8 cellular contexts compared by ENCODE assay signal in the genomic region with DNA sequence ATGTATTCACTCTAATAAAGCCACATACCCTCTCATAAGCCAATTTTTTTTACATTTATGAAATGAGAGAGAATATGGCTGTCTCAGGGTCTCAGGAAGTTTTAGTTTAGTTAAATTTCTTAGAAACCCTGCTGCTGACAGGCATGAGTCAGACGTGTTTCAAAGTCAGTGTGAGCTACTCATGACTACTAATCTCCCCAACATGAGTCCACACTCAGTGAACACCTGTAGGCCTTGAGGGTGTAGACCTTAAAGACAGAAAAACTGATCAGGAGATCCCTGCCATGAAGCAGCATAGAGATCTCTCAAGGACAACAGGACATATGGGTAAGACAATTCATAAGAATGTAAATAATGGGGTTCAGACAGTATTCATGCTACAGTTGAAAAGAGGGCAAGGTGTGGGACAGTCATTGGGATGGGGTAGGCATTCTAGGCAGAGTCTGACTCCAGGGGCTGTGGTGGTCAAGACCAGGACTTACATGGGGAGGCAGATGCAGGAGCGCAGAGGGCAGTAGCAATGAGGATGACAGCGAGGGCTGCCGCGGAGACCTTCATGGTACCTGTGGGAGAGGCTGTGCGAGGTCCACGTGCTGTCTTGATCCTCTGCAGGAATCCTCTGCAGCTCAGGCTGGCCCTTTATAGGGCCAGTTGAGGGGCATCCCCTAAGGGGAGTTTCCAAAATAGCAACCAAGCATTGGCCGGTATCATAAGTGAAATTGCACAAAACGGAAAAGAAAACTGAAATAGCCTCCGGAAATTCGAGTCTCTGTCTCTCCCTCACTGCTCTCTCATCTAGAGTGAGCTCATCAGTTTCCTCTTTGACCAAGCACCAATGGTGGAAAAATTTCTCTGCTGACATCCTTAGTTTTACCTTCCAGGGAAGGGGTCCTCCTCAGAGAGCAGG. TPM values are rescaled to one million over a fixed set of nuclear protein-coding genes. Genes with fewer than 3 reads are reported as not detected.
A peak's percentile ranks its signal among the peaks of the same experiment; 100 is the strongest.
DNase-seq lines count a peak whose midpoint lies in the region; ATAC-seq and TF ChIP-seq lines count a peak whose summit lies in the region.
"Had no signal": no experiment of that assay in that cellular context is flagged by ENCODE, and none has a peak within 500 bp of the region (broad histone marks: within the 10 kb centered on the region; RNA-seq: fewer than 3 reads in every experiment).

A gene (minus strand): TSS at position 613 of the 907 bp plus-strand sequence.

- H3K36me3 ChIP-seq in thymus (ENCODE audit: control insufficient read depth, insufficient read depth), result no peaks in the 10 kb centered on the region
- H3K36me3 ChIP-seq: neutrophil had no signal

- ATAC-seq in GM18868 (IDR thresholded peaks at IDR 0.05; ENCODE audit: unreplicated experiment) (peak; percentile 90), HG02610 (IDR thresholded peaks at IDR 0.05; ENCODE audit: unreplicated experiment) (peak; percentile 82)

- no peaks in the 10 kb centered on the region for H3K9me3 Mint-ChIP-seq in activated naive CD8-positive, alpha-beta T cell treated with anti-CD3 and anti-CD28 coated beads for 36 hours
- H3K9me3 Mint-ChIP-seq in mesothelial cell of epicardium, result no peaks in the 10 kb centered on the region

- H3K27ac ChIP-seq in thymus (ENCODE audit: low read depth), result no peak within 1 kb of the TSS
- H3K27ac ChIP-seq: neutrophil had no signal

- no peaks in the 10 kb centered on the region for H3K9me3 ChIP-seq in thymus (ENCODE audit: control insufficient read depth)
- H3K9me3 ChIP-seq: neutrophil had no signal

- peaks cover 9% of the 10 kb centered on the region for H3K4me1 ChIP-seq in thymus (ENCODE audit: control insufficient read depth, insufficient read depth, low read length)

- H3K27me3 Mint-ChIP-seq in activated naive CD8-positive, alpha-beta T cell treated with anti-CD3 and anti-CD28 coated beads for 36 hours, result no peaks in the 10 kb centered on the region
- H3K27me3 Mint-ChIP-seq in mesothelial cell of epicardium (ENCODE audit: low read depth), result no peaks in the 10 kb centered on the region

- H3K27ac Mint-ChIP-seq in activated naive CD8-positive, alpha-beta T cell treated with anti-CD3 and anti-CD28 coated beads for 36 hours, result peak within 1 kb of the TSS; percentile 93
- no peak within 1 kb of the TSS for H3K27ac Mint-ChIP-seq in mesothelial cell of epicardium

- TF ChIP-seq CTCF in mesothelial cell of epicardium (IDR thresholded peaks at IDR 0.05; ENCODE audit: unreplicated experiment), result no peak

- H3K27me3 ChIP-seq in thymus (ENCODE audit: control insufficient read depth, insufficient read depth), result no peaks in the 10 kb centered on the region
- H3K27me3 ChIP-seq: neutrophil had no signal

- WGBS in thymus, result 87% methylated on average over 11 of the region's 11 CpGs

- no peak within 1 kb of the TSS for H3K4me3 ChIP-seq in thymus (ENCODE audit: low read length)

- peak; percentile 67 for DNase-seq in NOMO-1 treated with dmso at 0.1 percent for 144 hours (lab: John Stamatoyannopoulos, UW; ENCODE audit: unreplicated experiment)
- peak; percentile 64 for DNase-seq in activated naive CD8-positive, alpha-beta T cell treated with anti-CD3 and anti-CD28 coated beads for 36 hours
- no peak for DNase-seq in NCI-H510A (lab: John Stamatoyannopoulos, UW)
- no peak for DNase-seq in mesothelial cell of epicardium (ENCODE audit: low spot score in 2 of 2, unreplicated experiment in 2 of 2)

- H3K4me1 Mint-ChIP-seq in activated naive CD8-positive, alpha-beta T cell treated with anti-CD3 and anti-CD28 coated beads for 36 hours, result peaks cover 49% of the 10 kb centered on the region
- no peaks in the 10 kb centered on the region for H3K4me1 Mint-ChIP-seq in mesothelial cell of epicardium

- peaks cover 4% of the 10 kb centered on the region for H3K36me3 Mint-ChIP-seq in activated naive CD8-positive, alpha-beta T cell treated with anti-CD3 and anti-CD28 coated beads for 36 hours
- H3K36me3 Mint-ChIP-seq in mesothelial cell of epicardium, result no peaks in the 10 kb centered on the region

- peak within 1 kb of the TSS; percentile 71 for H3K4me3 Mint-ChIP-seq in activated naive CD8-positive, alpha-beta T cell treated with anti-CD3 and anti-CD28 coated beads for 36 hours
- no peak within 1 kb of the TSS for H3K4me3 Mint-ChIP-seq in mesothelial cell of epicardium

RNA-seq across cellular contexts. Expression of the gene that starts here (rescaled TPM):
- 10 to 100 TPM; 16.4 to 18.1 TPM for total RNA-seq in activated naive CD8-positive, alpha-beta T cell treated with anti-CD3 and anti-CD28 coated beads for 36 hours
- polyA plus RNA-seq in thymus, result 27.4 TPM
- not detected in 3 replicates for total RNA-seq in mesothelial cell of epicardium

Comparison
In these comparisons a context has a peak if more than half of its experiments do, and no peak if none do; other contexts are left out.
1. RNA of the gene that starts here (total RNA-seq): 16.4 to 18.1 TPM in activated naive CD8-positive, alpha-beta T cell treated with anti-CD3 and anti-CD28 coated beads for 36 hours; not detected in mesothelial cell of epicardium; every median in the first group is over 10 times any median in the second.
2. DNase-seq: peak in NOMO-1 treated with dmso at 0.1 percent for 144 hours (single experiment) and activated naive CD8-positive, alpha-beta T cell treated with anti-CD3 and anti-CD28 coated beads for 36 hours (single experiment); none in NCI-H510A (single experiment) and mesothelial cell of epicardium (0 of 2).